32 cellular contexts compared by ENCODE assay signal in genomic region chr5:53355316-53355715, GRCh38.
DNase-seq lines count a peak whose midpoint lies in the region; ATAC-seq and TF ChIP-seq lines count a peak whose summit lies in the region.
"Had no signal": no experiment of that assay in that cellular context is flagged by ENCODE, and none has a peak within 500 bp of the region (broad histone marks: within the 10 kb centered on the region; RNA-seq: fewer than 3 reads in every experiment).

No MANE protein-coding gene starts in this region.

- POLR2A ChIA-PET in SK-N-SH (lab: Yijun Ruan, JAX) (no interaction called here), HEK293T (lab: Yijun Ruan, JAX) (no interaction called here)

- H3K4me1 ChIP-seq in SK-N-SH (ENCODE audit: control insufficient read depth in 1 of 2, insufficient read depth in 2 of 2, low read depth in 1 of 2, low read length in 1 of 2) (peaks cover 0 to 31% of the 10 kb centered on the region in 2 experiments; a peak in 3 of 4 replicates), skeletal muscle satellite cell (ENCODE audit: control insufficient read depth, insufficient read depth, low read length) (peaks cover 47% of the 10 kb centered on the region)
- H3K4me1 ChIP-seq: gastrocnemius medialis, spleen, testis had no signal

- no peak overlapping the region for H3K4me2 ChIP-seq in SK-N-SH
- H3K4me2 ChIP-seq in skeletal muscle satellite cell (ENCODE audit: low read length): peak overlapping the region; percentile 7

- peaks cover 39% of the 10 kb centered on the region for H3F3A ChIP-seq in SK-N-SH (replicated peaks; ENCODE audit: insufficient read depth)

- H4K20me1 ChIP-seq in SK-N-SH (ENCODE audit: insufficient read depth): no peaks in the 10 kb centered on the region

- no peak overlapping the region for H3K4me3 ChIP-seq in SK-N-SH (ENCODE audit: low read depth in 2 of 2, low read length in 1 of 2)
- H3K4me3 ChIP-seq in skeletal muscle satellite cell (ENCODE audit: low read length): no peak overlapping the region
- H3K4me3 ChIP-seq: dorsolateral prefrontal cortex, gastrocnemius medialis, spleen, testis had no signal

- TF ChIP-seq EP300 in SK-N-SH (IDR thresholded peaks at IDR 0.05; ENCODE audit: borderline replicate concordance in 1 of 2, low read depth in 1 of 2, low read length in 1 of 2): no peak

- DNase-seq in ELR (ENCODE audit: low read depth) (peak; percentile 42), SK-N-SH (no peak), HEK293T (ENCODE audit: extremely low spot score) (no peak), NCI-H2029 (lab: John Stamatoyannopoulos, UW) (no peak)
- DNase-seq in stimulated activated CD4-positive, alpha-beta T cell treated with anti-CD3 and anti-CD28 coated beads, Interleukin-2, amount 100 ng/mL, for 48 hours: no peak
- DNase-seq: activated naive CD4-positive, alpha-beta T cell treated with anti-CD3 and anti-CD28 coated beads, Interleukin-2, amount 50 U/mL, for 16 hours; AML-193; CD8-positive, alpha-beta T cell; central memory CD4-positive, alpha-beta T cell; DMS153; dorsolateral prefrontal cortex; gastrocnemius medialis; GDM1; GOT3; hypothalamus; Karpas-422; midbrain; natural killer cell; NCI-H1092; NCI-H187 treated with DMSO at 0.1 percent for 48 hours; NCI-H774; retina; Right ventricle myocardium superior; spleen; stimulated activated CD4-positive, alpha-beta T cell treated with anti-CD3 and anti-CD28 coated beads, Interleukin-4, amount 100 ng/mL, for 24 hours; stimulated activated naive CD4-positive, alpha-beta T cell treated with Interleukin-2 at 50 U/mL for 16 hours; SW 1271; T1000; testis had no signal

- no peaks in the 10 kb centered on the region for H3K9me2 ChIP-seq in SK-N-SH

- 56% methylated on average over 5 of the region's 5 CpGs for WGBS in SK-N-SH (ENCODE audit: low lambda C conversion rate)

- H3K36me3 ChIP-seq in SK-N-SH (replicated peaks in 1 of 2; ENCODE audit: control insufficient read depth in 1 of 2, insufficient read depth in 2 of 2, low read length in 1 of 2): no peaks in the 10 kb centered on the region
- H3K36me3 ChIP-seq in skeletal muscle satellite cell (ENCODE audit: insufficient read depth, low read length): no peaks in the 10 kb centered on the region
- H3K36me3 ChIP-seq: gastrocnemius medialis, spleen had no signal

- TF ChIP-seq RAD21 in SK-N-SH (IDR thresholded peaks at IDR 0.05; ENCODE audit: low read length): no peak

- H3K27ac ChIP-seq in SK-N-SH (ENCODE audit: low read depth in 2 of 2, low read length in 1 of 2): peak overlapping the region in 1 of 2 experiments; percentile 73; a peak in 2 of 4 replicates
- H3K27ac ChIP-seq: dorsolateral prefrontal cortex, gastrocnemius medialis, spleen, testis had no signal

- H3K27me3 ChIP-seq in SK-N-SH (ENCODE audit: insufficient read depth) (no peaks in the 10 kb centered on the region), skeletal muscle satellite cell (ENCODE audit: control insufficient read depth, insufficient read depth, low read length) (no peaks in the 10 kb centered on the region)
- H3K27me3 ChIP-seq: gastrocnemius medialis, spleen, testis had no signal

- no peak for TF ChIP-seq CTCF in SK-N-SH (IDR thresholded peaks at IDR 0.05)

- CTCF ChIA-PET in SK-N-SH (lab: Yijun Ruan, JAX): no interaction called here
- CTCF ChIA-PET in HEK293T (lab: Yijun Ruan, JAX): interaction anchor here (0.6 kb wide), 1 partner anchor 382 kb away, joined by 3 read pairs; no protein-coding TSS in a partner anchor

- H3K9me3 ChIP-seq in SK-N-SH: no peaks in the 10 kb centered on the region
- H3K9me3 ChIP-seq in skeletal muscle satellite cell (replicated peaks; ENCODE audit: low read length): no peaks in the 10 kb centered on the region
- H3K9me3 ChIP-seq: gastrocnemius medialis, spleen, testis had no signal

- peak; percentile 89 for ATAC-seq in esophagus mucosa
- ATAC-seq: CD8-positive, alpha-beta T cell; gastrocnemius medialis; natural killer cell; WTC11 had no signal

- peak overlapping the region; percentile 69; the same call in 1 of the 2 replicates for H2AFZ ChIP-seq in SK-N-SH (ENCODE audit: low read depth)

- peak overlapping the region; percentile 6; the same call in 1 of the 2 replicates for H3K9ac ChIP-seq in SK-N-SH
- no peak overlapping the region for H3K9ac ChIP-seq in skeletal muscle satellite cell (ENCODE audit: low read depth, low read length)

- no peaks in the 10 kb centered on the region for H3K79me2 ChIP-seq in SK-N-SH (ENCODE audit: insufficient read depth)

TF ChIP-seq in SK-N-SH, 30 proteins besides CTCF, POLR2A, EP300 and RAD21:
- TF ChIP-seq EZH2phosphoT487 (IDR thresholded peaks at IDR 0.05; ENCODE audit: borderline replicate concordance, low read depth): no peak
- TF ChIP-seq CHD2 (IDR thresholded peaks at IDR 0.05; ENCODE audit: low read length, partially characterized antibody): no peak

TF ChIP-seq in HEK293T, 16 proteins besides CTCF, POLR2A, EP300 and RAD21:
- TF ChIP-seq ZNF384 (IDR thresholded peaks at IDR 0.05) (no peak), FOXK2 (IDR thresholded peaks at IDR 0.05) (no peak), BHLHE40 (IDR thresholded peaks at IDR 0.05; ENCODE audit: borderline replicate concordance) (no peak), L3MBTL2 (conservative IDR thresholded peaks at IDR 0.05) (no peak), HDGF (IDR thresholded peaks at IDR 0.05; ENCODE audit: borderline replicate concordance) (no peak), LEF1 (IDR thresholded peaks at IDR 0.05; ENCODE audit: borderline replicate concordance) (no peak), CTBP1 (IDR thresholded peaks at IDR 0.05; ENCODE audit: borderline replicate concordance) (no peak)
TF ChIP-seq in HEK293T: peak in this region for 0.
